ENCODE assay signal across 1 cellular context in genomic region chrX:15916704-15917084, GRCh38.
TF ChIP-seq lines count a peak whose summit lies in the region.

No MANE protein-coding gene starts in this region.

TF ChIP-seq in K562, 482 proteins besides CTCF, POLR2A, EP300 and RAD21 (continued from another document):
- TF ChIP-seq CBFA2T3 (IDR thresholded peaks at IDR 0.05) (peak; percentile 5; the same call in 1 of the 2 replicates), IRF2 (CRISPR knock-in tag; IDR thresholded peaks at IDR 0.05) (no peak), SOX6 (IDR thresholded peaks at IDR 0.05) (no peak), ZNF217 (CRISPR knock-in tag; IDR thresholded peaks at IDR 0.05) (no peak)
- TF ChIP-seq, protein P1, sequence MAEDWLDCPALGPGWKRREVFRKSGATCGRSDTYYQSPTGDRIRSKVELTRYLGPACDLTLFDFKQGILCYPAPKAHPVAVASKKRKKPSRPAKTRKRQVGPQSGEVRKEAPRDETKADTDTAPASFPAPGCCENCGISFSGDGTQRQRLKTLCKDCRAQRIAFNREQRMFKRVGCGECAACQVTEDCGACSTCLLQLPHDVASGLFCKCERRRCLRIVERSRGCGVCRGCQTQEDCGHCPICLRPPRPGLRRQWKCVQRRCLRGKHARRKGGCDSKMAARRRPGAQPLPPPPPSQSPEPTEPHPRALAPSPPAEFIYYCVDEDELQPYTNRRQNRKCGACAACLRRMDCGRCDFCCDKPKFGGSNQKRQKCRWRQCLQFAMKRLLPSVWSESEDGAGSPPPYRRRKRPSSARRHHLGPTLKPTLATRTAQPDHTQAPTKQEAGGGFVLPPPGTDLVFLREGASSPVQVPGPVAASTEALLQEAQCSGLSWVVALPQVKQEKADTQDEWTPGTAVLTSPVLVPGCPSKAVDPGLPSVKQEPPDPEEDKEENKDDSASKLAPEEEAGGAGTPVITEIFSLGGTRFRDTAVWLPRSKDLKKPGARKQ (CRISPR knock-in tag; IDR thresholded peaks at IDR 0.05) = no peak
